26 cellular contexts compared by ENCODE assay signal in the genomic region with DNA sequence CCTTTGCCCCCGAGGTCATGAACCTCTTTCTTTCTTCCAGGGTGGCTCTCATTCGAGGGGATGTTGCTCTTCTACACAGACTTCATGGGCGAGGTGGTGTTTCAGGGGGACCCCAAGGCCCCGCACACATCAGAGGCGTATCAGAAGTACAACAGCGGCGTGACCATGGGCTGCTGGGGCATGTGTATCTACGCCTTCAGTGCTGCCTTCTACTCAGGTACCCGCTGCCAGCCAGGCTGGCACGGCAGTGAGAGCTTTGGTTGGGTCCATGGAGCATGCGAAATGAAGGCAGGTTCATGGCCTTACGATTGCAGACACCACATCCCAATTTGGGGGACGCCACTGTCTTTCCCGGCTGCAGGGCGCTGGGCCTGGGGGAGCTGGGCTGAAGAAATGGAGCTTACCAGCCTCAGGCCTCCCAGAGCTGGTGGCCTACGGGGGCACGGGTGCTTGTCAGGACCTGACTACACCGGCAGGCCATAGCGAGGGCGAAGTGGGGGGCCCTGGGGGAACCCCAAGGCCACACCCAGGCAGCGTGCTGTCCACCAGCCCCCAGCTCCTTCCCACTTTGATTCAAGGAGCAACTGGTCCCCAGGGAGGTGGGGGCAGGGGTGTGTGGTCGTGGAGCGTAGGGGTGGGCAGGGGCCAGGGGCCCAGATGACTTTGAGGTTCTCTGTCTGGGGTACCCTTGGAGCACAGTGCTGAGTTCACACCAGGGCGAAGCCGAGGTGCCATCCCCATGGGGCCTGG. TPM values are rescaled to one million over a fixed set of nuclear protein-coding genes. Genes with fewer than 3 reads are reported as not detected.
"Had no signal": no experiment of that assay in that cellular context is flagged by ENCODE, and none has a peak within 500 bp of the region (broad histone marks: within the 10 kb centered on the region; RNA-seq: fewer than 3 reads in every experiment).

No MANE protein-coding gene starts in this region.

- H3K9ac ChIP-seq: SK-N-SH had no signal

- H3K27ac ChIP-seq: HL-60 had no signal

- H3K27me3 ChIP-seq: MG63 had no signal

- H3K9me3 ChIP-seq: MG63, SK-N-SH had no signal

- DNase-seq: IMR-90, Karpas-422, KG1, MG63, NCI-H1092, NCI-H1105 treated with DMSO at 0.1 percent for 48 hours, NCI-H1417 treated with DMSO at 0.1 percent for 48 hours, NCI-H146, NCI-H1694 treated with DMSO at 0.1 percent for 48 hours, NCI-H1930, NCI-H2081, NCI-H2107, NCI-H226, NCI-H446, NCI-H510A, NCI-H524 treated with DMSO at 0.1 percent for 48 hours, NCI-H69, NCI-H774, RPMI8226, SHP77, SK-N-SH, SW 1271 had no signal

- H3K4me3 ChIP-seq: MG63 had no signal

- H3K4me2 ChIP-seq: SK-N-SH had no signal

- H3K36me3 ChIP-seq: MG63 had no signal

- FAIRE-seq: HTR-8/SVneo, RCC 7860 had no signal

RNA-seq across cellular contexts. Expression of a gene that starts 20.0 kb away (rescaled TPM):
- total RNA-seq: SK-MEL-5 had no signal
